9 cellular contexts compared by ENCODE assay signal in genomic region chr20:6053776-6054688, GRCh38. TPM values are rescaled to one million over a fixed set of nuclear protein-coding genes. Genes with fewer than 3 reads are reported as not detected.
A peak's percentile ranks its signal among the peaks of the same experiment; 100 is the strongest.
DNase-seq lines count a peak whose midpoint lies in the region; ATAC-seq and TF ChIP-seq lines count a peak whose summit lies in the region.
"Had no signal": no experiment of that assay in that cellular context is flagged by ENCODE, and none has a peak within 500 bp of the region (broad histone marks: within the 10 kb centered on the region; RNA-seq: fewer than 3 reads in every experiment).

Gene LRRN4 (minus strand): TSS chr20:6054060. CDS start chr20:6052799, 1,261 bp downstream.

- no peak for TF ChIP-seq CTCF in MM.1S (IDR thresholded peaks at IDR 0.05; ENCODE audit: low read length)
- TF ChIP-seq CTCF in lung (IDR thresholded peaks at IDR 0.05; ENCODE audit: control extremely low read depth, extremely low read depth) = no peak

- DNase-seq in DMS79 (lab: John Stamatoyannopoulos, UW) (peak; percentile 76), MM.1S (no peak), lung (ENCODE audit: low spot score) (peak; percentile 71), NK-92 (lab: John Stamatoyannopoulos, UW; ENCODE audit: unreplicated experiment) (no peak)
- no peak for DNase-seq in activated T-helper 1 cell treated with anti-CD3 and anti-CD28 coated beads, Interleukin-12 subunit alpha, Interleukin-12 subunit beta, Interleukin-2, Interleukin-4 antibody, amounts not matched to agents 30 ng/mL and 10 ng/mL and 1 ng/mL, durations not matched to agents 14 hours and 24 hours and 36 hours (ENCODE audit: low spot score)
- DNase-seq in stimulated activated CD8-positive, alpha-beta memory T cell treated with anti-CD3 and anti-CD28 coated beads, Interleukin-4, amount 100 ng/mL, for 48 hours = no peak
- no peak for DNase-seq in activated CD4-positive, alpha-beta T cell treated with anti-CD3 and anti-CD28 coated beads for 48 hours

- WGBS in lung, 2 donors = 53 to 73% methylated on average over 13 of the region's 13 CpGs

- no peaks in the 10 kb centered on the region for H3K9me3 Mint-ChIP-seq in activated T-helper 1 cell treated with anti-CD3 and anti-CD28 coated beads, Interleukin-12 subunit alpha, Interleukin-12 subunit beta, Interleukin-2, Interleukin-4 antibody, amounts not matched to agents 30 ng/mL and 10 ng/mL and 1 ng/mL, durations not matched to agents 14 hours and 24 hours and 36 hours

- H3K9ac ChIP-seq in MM.1S (ENCODE audit: low read length) = no peak within 1 kb of the TSS

- peaks cover 5% of the 10 kb centered on the region; the same call in 1 of the 2 replicates for H3F3A ChIP-seq in MM.1S (ENCODE audit: insufficient read depth, low read length)

- peak within 1 kb of the TSS; percentile 16 for H3K4me3 Mint-ChIP-seq in activated T-helper 1 cell treated with anti-CD3 and anti-CD28 coated beads, Interleukin-12 subunit alpha, Interleukin-12 subunit beta, Interleukin-2, Interleukin-4 antibody, amounts not matched to agents 30 ng/mL and 10 ng/mL and 1 ng/mL, durations not matched to agents 14 hours and 24 hours and 36 hours

- no peaks in the 10 kb centered on the region for H3K27me3 ChIP-seq in MM.1S (replicated peaks; ENCODE audit: insufficient read depth, low read length)
- H3K27me3 ChIP-seq in lung (ENCODE audit: control insufficient read depth, insufficient read depth) = no peaks in the 10 kb centered on the region

- H3K27ac Mint-ChIP-seq in activated T-helper 1 cell treated with anti-CD3 and anti-CD28 coated beads, Interleukin-12 subunit alpha, Interleukin-12 subunit beta, Interleukin-2, Interleukin-4 antibody, amounts not matched to agents 30 ng/mL and 10 ng/mL and 1 ng/mL, durations not matched to agents 14 hours and 24 hours and 36 hours = no peak within 1 kb of the TSS

- H4K20me1 ChIP-seq in MM.1S (ENCODE audit: insufficient read depth, low read length) = no peaks in the 10 kb centered on the region

- intact Hi-C loops in activated T-helper 1 cell treated with anti-CD3 and anti-CD28 coated beads, Interleukin-12 subunit alpha, Interleukin-12 subunit beta, Interleukin-2, Interleukin-4 antibody, amounts not matched to agents 30 ng/mL and 10 ng/mL and 1 ng/mL, durations not matched to agents 14 hours and 24 hours and 36 hours (cut with micrococcal nuclease) = no loop called here

- no peaks in the 10 kb centered on the region for H3K36me3 Mint-ChIP-seq in activated T-helper 1 cell treated with anti-CD3 and anti-CD28 coated beads, Interleukin-12 subunit alpha, Interleukin-12 subunit beta, Interleukin-2, Interleukin-4 antibody, amounts not matched to agents 30 ng/mL and 10 ng/mL and 1 ng/mL, durations not matched to agents 14 hours and 24 hours and 36 hours (ENCODE audit: low read depth)

- no peaks in the 10 kb centered on the region for H3K79me2 ChIP-seq in MM.1S (ENCODE audit: low read length)

- no peaks in the 10 kb centered on the region for H3K36me3 ChIP-seq in MM.1S (replicated peaks; ENCODE audit: insufficient read depth, low read length)
- no peaks in the 10 kb centered on the region for H3K36me3 ChIP-seq in lung (ENCODE audit: control insufficient read depth in 2 of 2, insufficient read depth in 2 of 2, low read length in 2 of 2)

- H3K4me3 ChIP-seq in MM.1S (ENCODE audit: low read length) = no peak within 1 kb of the TSS
- H3K4me3 ChIP-seq in lung = no peak within 1 kb of the TSS

- H3K4me2 ChIP-seq in MM.1S (ENCODE audit: low read depth, low read length) = no peak within 1 kb of the TSS

- peaks cover 34% of the 10 kb centered on the region for H3K27me3 Mint-ChIP-seq in activated T-helper 1 cell treated with anti-CD3 and anti-CD28 coated beads, Interleukin-12 subunit alpha, Interleukin-12 subunit beta, Interleukin-2, Interleukin-4 antibody, amounts not matched to agents 30 ng/mL and 10 ng/mL and 1 ng/mL, durations not matched to agents 14 hours and 24 hours and 36 hours (ENCODE audit: insufficient read depth)

- H3K4me1 Mint-ChIP-seq in activated T-helper 1 cell treated with anti-CD3 and anti-CD28 coated beads, Interleukin-12 subunit alpha, Interleukin-12 subunit beta, Interleukin-2, Interleukin-4 antibody, amounts not matched to agents 30 ng/mL and 10 ng/mL and 1 ng/mL, durations not matched to agents 14 hours and 24 hours and 36 hours (ENCODE audit: low read depth) = no peaks in the 10 kb centered on the region

- H3K9me2 ChIP-seq in MM.1S (replicated peaks; ENCODE audit: insufficient read depth, low read length) = no peaks in the 10 kb centered on the region

- H3K4me1 ChIP-seq in MM.1S (ENCODE audit: low read length) (peaks cover 10% of the 10 kb centered on the region; the same call in 1 of the 2 replicates), lung (ENCODE audit: control insufficient read depth in 2 of 2, insufficient read depth in 2 of 2, low read length in 2 of 2) (peaks cover 0 to 7% of the 10 kb centered on the region in 2 donors)

- H3K27ac ChIP-seq in MM.1S (ENCODE audit: low read length) (no peak within 1 kb of the TSS), lung (ENCODE audit: low read depth in 1 of 2, low read length in 1 of 2) (peak within 1 kb of the TSS in 1 of 2 donors; percentile 42)

- ATAC-seq in lung (ENCODE audit: insufficient read depth, low FRiP score) (peak; percentile 64), HG02884 (IDR thresholded peaks at IDR 0.05; ENCODE audit: unreplicated experiment) (no peak)
- ATAC-seq: left lobe of liver had no signal

- H3K9me3 ChIP-seq in MM.1S (replicated peaks; ENCODE audit: insufficient read depth, low read length) (no peaks in the 10 kb centered on the region), lung (ENCODE audit: control insufficient read depth in 2 of 2, insufficient read depth in 1 of 2, low read length in 1 of 2) (no peaks in the 10 kb centered on the region)

- H2AFZ ChIP-seq in MM.1S (ENCODE audit: low read length) = 0 out of 2 replicates have a peak within 1 kb of the TSS, but pooled peaks have one; percentile 42

RNA-seq across cellular contexts. Expression of gene LRRN4, which starts in this region (rescaled TPM):
- total RNA-seq in activated T-helper 1 cell treated with anti-CD3 and anti-CD28 coated beads, Interleukin-12 subunit alpha, Interleukin-12 subunit beta, Interleukin-2, Interleukin-4 antibody, amounts not matched to agents 30 ng/mL and 10 ng/mL and 1 ng/mL, durations not matched to agents 14 hours and 24 hours and 36 hours = not detected in 2 replicates
- 10 to 100 TPM; 20.1 to 62.3 TPM for total RNA-seq in lung
- polyA plus RNA-seq in lung = 10 to 100 TPM in 1 of 2 donors, 1 to 10 TPM in 1; 9.8 to 26.9 TPM

Comparison
In these comparisons a context has a peak if more than half of its experiments do, and no peak if none do; other contexts are left out.
1. RNA of gene LRRN4 (total RNA-seq): 20.1 to 62.3 TPM in lung; not detected in activated T-helper 1 cell treated with anti-CD3 and anti-CD28 coated beads, Interleukin-12 subunit alpha, Interleukin-12 subunit beta, Interleukin-2, Interleukin-4 antibody, amounts not matched to agents 30 ng/mL and 10 ng/mL and 1 ng/mL, durations not matched to agents 14 hours and 24 hours and 36 hours; every median in the first group is over 10 times any median in the second.
2. DNase-seq: peak in DMS79 (single experiment) and lung (single experiment); none in MM.1S (single experiment), activated T-helper 1 cell treated with anti-CD3 and anti-CD28 coated beads, Interleukin-12 subunit alpha, Interleukin-12 subunit beta, Interleukin-2, Interleukin-4 antibody, amounts not matched to agents 30 ng/mL and 10 ng/mL and 1 ng/mL, durations not matched to agents 14 hours and 24 hours and 36 hours (single experiment), NK-92 (single experiment), stimulated activated CD8-positive, alpha-beta memory T cell treated with anti-CD3 and anti-CD28 coated beads, Interleukin-4, amount 100 ng/mL, for 48 hours (single experiment) and activated CD4-positive, alpha-beta T cell treated with anti-CD3 and anti-CD28 coated beads for 48 hours (single experiment).